ENCODE assay signal across 26 cellular contexts in genomic region chr14:97592341-97592980, GRCh38.
"Had no signal": no experiment of that assay in that cellular context is flagged by ENCODE, and none has a peak within 500 bp of the region (broad histone marks: within the 10 kb centered on the region; RNA-seq: fewer than 3 reads in every experiment).

No MANE protein-coding gene starts in this region.

- H3K9me3 Mint-ChIP-seq: activated T-cell treated with anti-CD3 and anti-CD28 coated beads, Interleukin-2, amount 50 U/mL, for 4 hours; neural crest cell had no signal

- H3K27ac Mint-ChIP-seq: activated naive CD8-positive, alpha-beta T cell; activated T-helper 2 cell treated with anti-CD3 and anti-CD28 coated beads, Interferon-gamma antibody, Interleukin-2, Interleukin-4, amounts not matched to agents 10 μg/mL and 5 μg/mL and 100 μg/mL, durations not matched to agents 14 hours and 24 hours and 36 hours had no signal

- H3K36me3 ChIP-seq: colonic mucosa, pancreas, right atrium auricular region, suprapubic skin, tibial artery, upper lobe of right lung had no signal

- H3K9me3 ChIP-seq: body of pancreas, colonic mucosa, pancreas, right atrium auricular region, suprapubic skin, tibial artery, upper lobe of right lung had no signal

- H3K4me3 Mint-ChIP-seq: activated naive CD8-positive, alpha-beta T cell; activated T-cell treated with anti-CD3 and anti-CD28 coated beads, Interleukin-2, amount 50 U/mL, for 4 hours; neural crest cell had no signal

- H3K27me3 Mint-ChIP-seq: activated naive CD8-positive, alpha-beta T cell had no signal

- H3K4me3 ChIP-seq: body of pancreas, colonic mucosa, pancreas, right atrium auricular region, suprapubic skin, tibial artery, upper lobe of right lung had no signal

- H3K4me1 ChIP-seq: body of pancreas, colonic mucosa, pancreas, right atrium auricular region, suprapubic skin, tibial artery, upper lobe of right lung had no signal

- H3K4me1 Mint-ChIP-seq: neural crest cell had no signal

- H3K27ac ChIP-seq: body of pancreas, colonic mucosa, pancreas, right atrium auricular region, suprapubic skin, tibial artery, upper lobe of right lung, VCaP had no signal

- DNase-seq: activated CD4-positive, alpha-beta T cell treated with anti-CD3 and anti-CD28 coated beads for 48 hours; activated naive CD4-positive, alpha-beta T cell treated with Interleukin-2 at 50 U/mL for 16 hours; activated T-cell treated with anti-CD3 and anti-CD28 coated beads, Interleukin-2, amount 50 U/mL, for 4 hours; aorta; body of pancreas; cerebellar nuclear complex; colonic mucosa; effector CD8-positive, alpha-beta T cell; hippocampal formation; kidney; left colon; mammary epithelial cell; nucleus accumbens; pancreas; stimulated activated CD4-positive, alpha-beta T cell treated with anti-CD3 and anti-CD28 coated beads, Interleukin-15, amount 100 ng/mL, for 24 hours; stimulated activated CD4-positive, alpha-beta T cell treated with anti-CD3 and anti-CD28 coated beads, Interleukin-2, amount 100 ng/mL, for 24 hours; stimulated activated naive CD4-positive, alpha-beta T cell; T-helper 9 cell; tibial artery; upper lobe of right lung had no signal

- H3K27me3 ChIP-seq: body of pancreas, colonic mucosa, right atrium auricular region, suprapubic skin, tibial artery, upper lobe of right lung had no signal

- ATAC-seq: activated T-cell treated with anti-CD3 and anti-CD28 coated beads, Interleukin-2, amount 50 U/mL, for 4 hours; body of pancreas; left colon; pancreas; upper lobe of right lung had no signal
